ENCODE assay signal across 8 cellular contexts in genomic region chr20:20711413-20711812, GRCh38. TPM values are rescaled to one million over a fixed set of nuclear protein-coding genes. Genes with fewer than 3 reads are reported as not detected.
DNase-seq lines count a peak whose midpoint lies in the region; ATAC-seq, FAIRE-seq and TF ChIP-seq lines count a peak whose summit lies in the region.

No MANE protein-coding gene starts in this region.

- H3K79me2 ChIP-seq in SU-DHL-6 (ENCODE audit: insufficient read depth, low read length), result no peaks in the 10 kb centered on the region
- peaks cover 10 to 52% of the 10 kb centered on the region in 2 experiments for H3K79me2 ChIP-seq in H1 (ENCODE audit: control insufficient read depth in 1 of 2, insufficient read depth in 2 of 2, low read length in 2 of 2)

- H4K5ac ChIP-seq in H1 (ENCODE audit: insufficient read length, low read depth, low read length), result no peak overlapping the region

- CTCF ChIA-PET in H1 (lab: Charles Lee; ENCODE audit: partially characterized antibody), result interaction anchor here (0.6 kb wide), 1 partner anchor 115 kb away, joined by 3 read pairs; no protein-coding TSS in a partner anchor

- POLR2A ChIA-PET in H1 (lab: Charles Lee; ENCODE audit: partially characterized antibody), result interaction anchor here (1.3 kb wide), 1 partner anchor 114 kb away, joined by 3 read pairs; no protein-coding TSS in a partner anchor

- H3K9ac ChIP-seq in SU-DHL-6 (ENCODE audit: low read length) (peak overlapping the region; percentile 76), H1 (replicated peaks in 1 of 4; ENCODE audit: extremely low read depth in 1 of 4, low read depth in 3 of 4, low read length in 3 of 4) (no peak overlapping the region; a peak in 1 of 7 replicates)

- no peak overlapping the region for H4K91ac ChIP-seq in H1 (replicated peaks; ENCODE audit: insufficient read length, low read length)

- H3K4me3 ChIP-seq in SU-DHL-6 (ENCODE audit: insufficient read depth, low read length, poor library complexity, severe bottlenecking) (peak overlapping the region; percentile 89), H1 (ENCODE audit: extremely low read depth in 1 of 4, insufficient read depth in 2 of 4, low read depth in 3 of 4, low read length in 4 of 4) (peak overlapping the region; percentile 66 to 94 (median 73); a peak in 7 of 8 replicates), neutrophil (ENCODE audit: low read depth in 1 of 2, low read length in 1 of 2) (peak overlapping the region; percentile 65 to 86)

- no peaks in the 10 kb centered on the region for H4K20me1 ChIP-seq in SU-DHL-6 (ENCODE audit: low read depth, low read length)
- H4K20me1 ChIP-seq in H1 (replicated peaks in 1 of 2; ENCODE audit: control insufficient read depth in 1 of 2, insufficient read depth in 2 of 2, low read length in 2 of 2), result peaks cover 0 to 4% of the 10 kb centered on the region in 2 experiments

- peak in 1 of 2 experiments; percentile 13; a peak in 1 of 4 replicates for TF ChIP-seq RAD21 in H1 (IDR thresholded peaks at IDR 0.05 in 1 of 2, conservative IDR thresholded peaks at IDR 0.05 in 1 of 2; ENCODE audit: low read depth in 2 of 2, low read length in 2 of 2)

- H3K9me3 ChIP-seq in SU-DHL-6 (ENCODE audit: insufficient read depth, low read length) (no peaks in the 10 kb centered on the region), H1 (ENCODE audit: insufficient read depth in 2 of 2, low read depth in 1 of 2, low read length in 1 of 2) (no peaks in the 10 kb centered on the region), neutrophil (no peaks in the 10 kb centered on the region)

- TF ChIP-seq EP300 in H1 (IDR thresholded peaks at IDR 0.05; ENCODE audit: borderline replicate concordance in 1 of 2, low read depth in 2 of 2, low read length in 2 of 2), result no peak

- DNase-seq in activated naive CD4-positive, alpha-beta T cell treated with Interleukin-2 at 50 U/mL for 16 hours, result peak; percentile 15
- DNase-seq in activated naive CD4-positive, alpha-beta T cell (lab: John Stamatoyannopoulos, UW), result no peak
- DNase-seq in H1 (ENCODE audit: low read depth in 1 of 2, low spot score in 2 of 2), result no peak
- DNase-seq in epidermal melanocyte (ENCODE audit: insufficient read length, low spot score), result no peak
- no peak for DNase-seq in NCI-H2227 treated with DMSO at 0.1 percent for 48 hours (lab: John Stamatoyannopoulos, UW)

- H3K4me2 ChIP-seq in SU-DHL-6 (ENCODE audit: low read depth, low read length, poor library complexity, severe bottlenecking) (peak overlapping the region; percentile 63), H1 (ENCODE audit: insufficient read depth in 1 of 2, low read depth in 2 of 2, low read length in 2 of 2) (peak overlapping the region; percentile 80 to 91)

- no peak overlapping the region for H2AFZ ChIP-seq in SU-DHL-6 (ENCODE audit: low read depth, low read length, severe bottlenecking)
- H2AFZ ChIP-seq in H1 (ENCODE audit: low read length), result no peak overlapping the region

- WGBS in H1 (ENCODE audit: extremely low coverage in 1 of 2, insufficient coverage in 1 of 2, insufficient read length in 1 of 2, insufficient replicate concordance in 2 of 2, low coverage in 1 of 2, low lambda C conversion rate in 2 of 2, missing lambda C conversion rate in 1 of 2), 2 experiments, result 52% methylated on average over 3 of the region's 3 CpGs; no CpG with 5 or more reads in 1 of the 2 experiments

- H3K23ac ChIP-seq in H1 (ENCODE audit: insufficient read length), result no peak overlapping the region

- H2BK120ac ChIP-seq in H1 (replicated peaks; ENCODE audit: low read depth, low read length), result no peak overlapping the region

- no peak for TF ChIP-seq POLR2A in H1 (IDR thresholded peaks at IDR 0.05; ENCODE audit: control extremely low read depth in 1 of 2, low read depth in 2 of 2, low read length in 2 of 2)

- ATAC-seq in GM19395 (IDR thresholded peaks at IDR 0.05; ENCODE audit: unreplicated experiment), result no peak

- H2BK20ac ChIP-seq in H1 (ENCODE audit: low read length), result no peak overlapping the region

- H3K23me2 ChIP-seq in H1 (ENCODE audit: low read depth, low read length), result peaks cover 4% of the 10 kb centered on the region; the same call in 1 of the 2 replicates

- no peak overlapping the region for H3K18ac ChIP-seq in H1 (ENCODE audit: extremely low read depth, low read length)

- no peak overlapping the region for H4K8ac ChIP-seq in H1 (ENCODE audit: extremely low read depth, insufficient read depth, low read length)

- H3K79me1 ChIP-seq in H1 (ENCODE audit: low read depth, low read length), result peaks cover 9% of the 10 kb centered on the region; the same call in 1 of the 2 replicates

- 0 out of 2 replicates have a peak, but pooled peaks cover 10% of the 10 kb centered on the region for H3F3A ChIP-seq in SU-DHL-6 (ENCODE audit: insufficient read depth)

- H3K27me3 ChIP-seq in SU-DHL-6 (ENCODE audit: low read length), result no peaks in the 10 kb centered on the region
- H3K27me3 ChIP-seq in H1 (replicated peaks in 1 of 4; ENCODE audit: control insufficient read depth in 3 of 4, extremely low read depth in 1 of 4, insufficient read depth in 3 of 4, low read length in 3 of 4), result no peaks in the 10 kb centered on the region; a peak in 2 of 7 replicates
- no peaks in the 10 kb centered on the region for H3K27me3 ChIP-seq in neutrophil

- H3K4me1 ChIP-seq in H1 (replicated peaks in 1 of 4; ENCODE audit: control insufficient read depth in 3 of 4, insufficient read depth in 4 of 4, low read length in 3 of 4) (peaks cover 1 to 7% (median 3%) of the 10 kb centered on the region in 4 experiments; a peak in 6 of 7 replicates), neutrophil (ENCODE audit: control insufficient read depth in 1 of 2, insufficient read depth in 1 of 2, low read depth in 1 of 2, low read length in 1 of 2) (peaks cover 48 to 54% of the 10 kb centered on the region in 2 experiments)

- no peak overlapping the region for H2BK5ac ChIP-seq in H1 (ENCODE audit: low read depth, low read length)

- no peak for TF ChIP-seq CTCF in SU-DHL-6 (IDR thresholded peaks at IDR 0.05; ENCODE audit: insufficient read depth, low read length, poor library complexity, severe bottlenecking)
- TF ChIP-seq CTCF in H1 (IDR thresholded peaks at IDR 0.05; ENCODE audit: control extremely low read depth in 1 of 3, insufficient read depth in 1 of 3, low read depth in 1 of 3, low read length in 3 of 3), result no peak
- no peak for TF ChIP-seq CTCF in neutrophil (IDR thresholded peaks at IDR 0.05)

- H3K36me3 ChIP-seq in SU-DHL-6 (ENCODE audit: low read length), result no peaks in the 10 kb centered on the region
- no peaks in the 10 kb centered on the region for H3K36me3 ChIP-seq in H1 (ENCODE audit: control insufficient read depth in 2 of 4, insufficient read depth in 4 of 4, low read length in 3 of 4)
- H3K36me3 ChIP-seq in neutrophil, result no peaks in the 10 kb centered on the region

- FAIRE-seq in H1 (lab: Jason Lieb, UNC), result no peak

- H3K9me2 ChIP-seq in SU-DHL-6 (replicated peaks; ENCODE audit: insufficient read depth, low read length), result no peaks in the 10 kb centered on the region

- H3K27ac ChIP-seq in SU-DHL-6 (ENCODE audit: low read depth, low read length), result no peak overlapping the region
- H3K27ac ChIP-seq in H1 (ENCODE audit: low read depth, low read length), result no peak overlapping the region
- peak overlapping the region; percentile 92 for H3K27ac ChIP-seq in neutrophil

- H3K14ac ChIP-seq in H1 (ENCODE audit: insufficient read length), result no peak overlapping the region

- no peak overlapping the region for H2AK5ac ChIP-seq in H1 (ENCODE audit: low read depth, low read length)

- H2BK15ac ChIP-seq in H1 (ENCODE audit: low read length), result peak overlapping the region; percentile 34; the same call in 1 of the 2 replicates

- H2BK12ac ChIP-seq in H1 (ENCODE audit: low read depth, low read length), result no peak overlapping the region

- H3K4ac ChIP-seq in H1 (replicated peaks; ENCODE audit: insufficient read length, low read depth, low read length), result no peak overlapping the region

- H3K56ac ChIP-seq in H1 (replicated peaks; ENCODE audit: insufficient read length, low read depth, low read length), result no peak overlapping the region

TF ChIP-seq in H1, 55 proteins besides CTCF, POLR2A, EP300 and RAD21:
- TF ChIP-seq HDAC2 (IDR thresholded peaks at IDR 0.05; ENCODE audit: borderline replicate concordance in 1 of 2, low read depth in 2 of 2, low read length in 2 of 2), result no peak
- TF ChIP-seq SP1 (IDR thresholded peaks at IDR 0.05; ENCODE audit: low read depth, low read length), result no peak
- TF ChIP-seq EGR1 (IDR thresholded peaks at IDR 0.05; ENCODE audit: borderline replicate concordance, low read depth, low read length), result no peak
- no peak for TF ChIP-seq SP2 (IDR thresholded peaks at IDR 0.05; ENCODE audit: low read length)
- TF ChIP-seq CTBP2 (IDR thresholded peaks at IDR 0.05; ENCODE audit: borderline replicate concordance, insufficient read depth, insufficient read length, low read length), result no peak
- no peak for TF ChIP-seq SAP30 (IDR thresholded peaks at IDR 0.05; ENCODE audit: insufficient read depth, insufficient replicate concordance, low read length)
- TF ChIP-seq BACH1 (IDR thresholded peaks at IDR 0.05; ENCODE audit: low read length), result no peak
- TF ChIP-seq CBX5 (IDR thresholded peaks at IDR 0.05; ENCODE audit: low read depth, low read length), result no peak
- no peak for TF ChIP-seq TAF7 (optimal IDR thresholded peaks at IDR 0.05; ENCODE audit: borderline replicate concordance, low read depth, low read length)
- TF ChIP-seq CBX8 (IDR thresholded peaks at IDR 0.05; ENCODE audit: borderline replicate concordance, low read depth, low read length), result no peak
- TF ChIP-seq RFX5 (IDR thresholded peaks at IDR 0.05; ENCODE audit: borderline replicate concordance, low read depth, low read length), result no peak
- TF ChIP-seq CHD1 (IDR thresholded peaks at IDR 0.05; ENCODE audit: low read depth, low read length), result no peak
- TF ChIP-seq ATF3 (IDR thresholded peaks at IDR 0.05; ENCODE audit: insufficient read depth, low read depth, low read length), result no peak
- TF ChIP-seq CREB1 (IDR thresholded peaks at IDR 0.05), result no peak

RNA-seq across cellular contexts. Expression of gene RALGAPA2, which starts 1.0 kb away (rescaled TPM):
- 23.9 and 25.5 TPM in 2 replicates for total RNA-seq in H1 (2021; fragmentation: NEBNext Ultra II Directional; extraction: Animal tissue kit (Norgen Biotek cat#: 25700))
- polyA plus RNA-seq in H1 (2011; rRNA removed), result 5.1 and 5.4 TPM in 2 replicates
- 7.1 TPM for polyA plus RNA-seq in H1 (2011; cell fraction: cytosol; rRNA removed)
- polyA plus RNA-seq in H1 (2011; cell fraction: nucleus; rRNA removed), result 14.4 TPM
- 7.4 to 10.7 TPM (median 9.7 TPM) in 4 replicates for polyA plus RNA-seq in H1 (2012, experiment 1 of 2)
- 1.7 TPM for polyA plus RNA-seq in H1 (2012, experiment 2 of 2)
- 9.1 TPM for polyA plus RNA-seq in H1 (2013, experiment 1 of 2)
- polyA plus RNA-seq in H1 (2013, experiment 2 of 2), result 8.7 TPM
- polyA minus RNA-seq in H1 (2011; rRNA and poly(A)+ RNA removed), result 20.7 and 26.1 TPM in 2 replicates
- 13.4 TPM for polyA minus RNA-seq in H1 (2011; cell fraction: cytosol; rRNA and poly(A)+ RNA removed)
- 45.3 TPM for polyA minus RNA-seq in H1 (2011; cell fraction: nucleus; rRNA and poly(A)+ RNA removed)
